32 cellular contexts compared by ENCODE assay signal in the genomic region with DNA sequence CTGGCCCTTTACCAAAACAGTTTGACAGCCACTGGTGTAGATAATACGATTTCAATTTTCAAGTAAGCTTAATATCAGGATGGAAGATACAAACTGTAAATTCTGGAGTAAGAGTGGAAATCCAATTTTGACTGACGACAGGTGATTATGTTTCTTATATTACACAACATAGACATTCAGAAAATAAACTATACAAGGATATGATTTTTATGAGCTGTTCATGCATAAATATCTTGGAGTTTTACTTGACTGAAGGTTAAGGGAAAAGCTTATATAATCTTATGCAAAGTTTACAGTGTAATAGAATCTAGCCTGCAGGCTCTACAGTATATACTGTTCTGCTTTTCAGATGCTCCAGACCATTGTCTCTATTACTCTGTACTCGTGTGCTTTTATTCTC.
"Had no signal": no experiment of that assay in that cellular context is flagged by ENCODE, and none has a peak within 500 bp of the region (broad histone marks: within the 10 kb centered on the region; RNA-seq: fewer than 3 reads in every experiment).

No MANE protein-coding gene starts in this region.

- H3K27me3 ChIP-seq: adrenal gland, ascending aorta, body of pancreas, brain microvascular endothelial cell, breast epithelium, cardiac muscle cell had no signal

- H3K27ac ChIP-seq: adrenal gland, ascending aorta, body of pancreas, brain microvascular endothelial cell, breast epithelium, cardiac muscle cell had no signal

- ATAC-seq: activated naive CD4-positive, alpha-beta T cell treated with anti-CD3 and anti-CD28 coated beads, Interleukin-2, amount 50 U/mL, for 72 hours; activated naive CD8-positive, alpha-beta T cell treated with anti-CD3 and anti-CD28 coated beads, Interleukin-2, amount 50 U/mL, for 24 hours; activated T-cell treated with anti-CD3 and anti-CD28 coated beads, Interleukin-2, amount 50 U/mL, for 4 hours; activated T-cell treated with anti-CD3 and anti-CD28 coated beads, Interleukin-2, amount 50 U/mL, for 72 hours; activated T-helper 17 cell treated with anti-CD3 and anti-CD28 coated beads, Interleukin-2, amount 50 U/mL, for 72 hours; body of pancreas had no signal

- DNase-seq: activated effector memory CD4-positive, alpha-beta T cell treated with anti-CD3 and anti-CD28 coated beads, Interleukin-2, amount 50 U/mL, for 16 hours; activated effector memory CD4-positive, alpha-beta T cell treated with Interleukin-2 at 50 U/mL for 16 hours; activated gamma-delta T cell; activated gamma-delta T cell treated with Interleukin-2 at 50 U/mL for 16 hours; activated naive CD4-positive, alpha-beta T cell; activated naive CD4-positive, alpha-beta T cell treated with anti-CD3 and anti-CD28 coated beads for 36 hours; activated naive CD4-positive, alpha-beta T cell treated with anti-CD3 and anti-CD28 coated beads, Interleukin-2, amount 10 ng/mL, durations not matched to agents 7 days and 5 days; activated naive CD4-positive, alpha-beta T cell treated with anti-CD3 and anti-CD28 coated beads, Interleukin-2, amount 50 U/mL, for 16 hours; activated naive CD4-positive, alpha-beta T cell treated with Interleukin-2 at 50 U/mL for 16 hours; activated naive CD8-positive, alpha-beta T cell treated with anti-CD3 and anti-CD28 coated beads for 36 hours; activated naive CD8-positive, alpha-beta T cell treated with anti-CD3 and anti-CD28 coated beads, Interleukin-2, amount 10 ng/mL, durations not matched to agents 7 days and 5 days; activated naive CD8-positive, alpha-beta T cell treated with anti-CD3 and anti-CD28 coated beads, Interleukin-2, amount 50 U/mL, for 24 hours; activated T-cell treated with anti-CD3 and anti-CD28 coated beads, Interleukin-2, amount 50 U/mL, for 1 hour; activated T-cell treated with anti-CD3 and anti-CD28 coated beads, Interleukin-2, amount 50 U/mL, for 24 hours; activated T-cell treated with anti-CD3 and anti-CD28 coated beads, Interleukin-2, amount 50 U/mL, for 4 hours; activated T-cell treated with anti-CD3 and anti-CD28 coated beads, Interleukin-2, amount 50 U/mL, for 48 hours; activated T-cell treated with anti-CD3 and anti-CD28 coated beads, Interleukin-2, amount 50 U/mL, for 72 hours; adrenal gland; amniotic stem cell; amygdala; anterior cingulate cortex; aorta; body of pancreas; brain microvascular endothelial cell; caudate nucleus; central memory CD4-positive, alpha-beta T cell; cerebellar nuclear complex had no signal

- H3K36me3 ChIP-seq: adrenal gland, ascending aorta, brain microvascular endothelial cell, breast epithelium, cardiac muscle cell had no signal

- H3K9me3 ChIP-seq: adrenal gland, ascending aorta, body of pancreas, breast epithelium had no signal

- H3K4me3 ChIP-seq: adrenal gland, ascending aorta, body of pancreas, breast epithelium, cardiac muscle cell had no signal

- H3K4me1 ChIP-seq: adrenal gland, ascending aorta, body of pancreas, breast epithelium had no signal
